Comparison of ENCODE assay signal across 21 cellular contexts in genomic region chr16:87472142-87472778, GRCh38. TPM values are rescaled to one million over a fixed set of nuclear protein-coding genes. Genes with fewer than 3 reads are reported as not detected.
DNase-seq lines count a peak whose midpoint lies in the region; ATAC-seq, FAIRE-seq and TF ChIP-seq lines count a peak whose summit lies in the region.
"Had no signal": no experiment of that assay in that cellular context is flagged by ENCODE, and none has a peak within 500 bp of the region (broad histone marks: within the 10 kb centered on the region; RNA-seq: fewer than 3 reads in every experiment).

No MANE protein-coding gene starts in this region.

- H3K27me3 Mint-ChIP-seq in osteocyte (ENCODE audit: unreplicated experiment): no peaks in the 10 kb centered on the region
- no peaks in the 10 kb centered on the region for H3K27me3 Mint-ChIP-seq in naive thymus-derived CD4-positive, alpha-beta T cell
- H3K27me3 Mint-ChIP-seq in natural killer cell treated with Interleukin-12 subunit alpha and Interleukin-12 subunit beta and Interleukin-15 and Interleukin-18, amount 100 ng/mL, for 72 hours: no peaks in the 10 kb centered on the region

- BruUV-seq in HepG2 (replicated peaks; lab: Mats Ljungman, UMichigan): no TSS peak

- peak; percentile 22 for ATAC-seq in HepG2
- no peak for ATAC-seq in naive thymus-derived CD4-positive, alpha-beta T cell
- no peak for ATAC-seq in natural killer cell treated with Interleukin-12 subunit alpha and Interleukin-12 subunit beta and Interleukin-15 and Interleukin-18, amount 100 ng/mL, for 72 hours

- H3K79me2 ChIP-seq in HepG2 (ENCODE audit: insufficient read depth, low read length): peaks cover 95% of the 10 kb centered on the region

- H3K4me1 Mint-ChIP-seq in osteocyte (ENCODE audit: unreplicated experiment): peaks cover 77% of the 10 kb centered on the region
- peaks cover 2 to 56% (median 40%) of the 10 kb centered on the region in 7 donors for H3K4me1 Mint-ChIP-seq in naive thymus-derived CD4-positive, alpha-beta T cell
- H3K4me1 Mint-ChIP-seq in natural killer cell treated with Interleukin-12 subunit alpha and Interleukin-12 subunit beta and Interleukin-15 and Interleukin-18, amount 100 ng/mL, for 72 hours (ENCODE audit: low read depth in 2 of 2): peaks cover 13 to 20% of the 10 kb centered on the region in 2 donors
- H3K4me1 Mint-ChIP-seq: B cell had no signal

- H3K4me3 ChIP-seq in AG04450 (ENCODE audit: low read depth, low read length): no peak overlapping the region
- H3K4me3 ChIP-seq in HepG2 (replicated peaks in 1 of 3; ENCODE audit: insufficient read depth in 1 of 3, low read depth in 2 of 3, low read length in 3 of 3): peak overlapping the region in 2 of 3 experiments; percentile 8 to 36; a peak in 4 of 6 replicates
- H3K4me3 ChIP-seq in naive thymus-derived CD4-positive, alpha-beta T cell (ENCODE audit: low read length): no peak overlapping the region
- no peak overlapping the region for H3K4me3 ChIP-seq in MG63
- H3K4me3 ChIP-seq: PC-9 had no signal

- H2AFZ ChIP-seq in HepG2 (ENCODE audit: low read length): no peak overlapping the region
- H2AFZ ChIP-seq: PC-9 had no signal

- DNase-seq in AG04450 (ENCODE audit: low read depth, low spot score) (no peak), RWPE1 (ENCODE audit: low spot score) (no peak), HepG2 (ENCODE audit: low spot score) (no peak), osteocyte (ENCODE audit: extremely low spot score, unreplicated experiment) (no peak), MG63 (no peak), ACHN (no peak)
- DNase-seq in naive thymus-derived CD4-positive, alpha-beta T cell: no peak
- no peak for DNase-seq in natural killer cell treated with Interleukin-12 subunit alpha and Interleukin-12 subunit beta and Interleukin-15 and Interleukin-18, amount 100 ng/mL, for 72 hours (ENCODE audit: low spot score)
- DNase-seq: EL, GF-D8, Kasumi-1, NCI-H1417 treated with DMSO at 0.1 percent for 48 hours, NCI-H187 treated with DMSO at 0.1 percent for 48 hours, NCI-H2227 treated with DMSO at 0.1 percent for 48 hours, NCI-H510A, NCI-H748 treated with DMSO at 0.1 percent for 48 hours, PC-9 had no signal

- CTCF ChIA-PET in AG04450 (lab: Charles Lee): no interaction called here
- CTCF ChIA-PET in RWPE1 (lab: Yijun Ruan, JAX): interaction anchor here (0.6 to 1.0 kb wide), 2 partner anchors 12 to 894 kb away, joined by 3 to 4 read pairs; partner anchors contain the start of gene FOXL1
- CTCF ChIA-PET in HepG2 (lab: Yijun Ruan, JAX; ENCODE audit: low intra/inter-chr PET ratio, low total read pairs): no interaction called here
- CTCF ChIA-PET in naive thymus-derived CD4-positive, alpha-beta T cell (lab: Charles Lee): interaction anchor here (0.6 kb wide), 1 partner anchor 33 kb away, joined by 6 read pairs; no protein-coding TSS in a partner anchor

- H3K9me3 Mint-ChIP-seq in osteocyte (ENCODE audit: unreplicated experiment): no peaks in the 10 kb centered on the region
- H3K9me3 Mint-ChIP-seq in naive thymus-derived CD4-positive, alpha-beta T cell: no peaks in the 10 kb centered on the region
- H3K9me3 Mint-ChIP-seq in natural killer cell treated with Interleukin-12 subunit alpha and Interleukin-12 subunit beta and Interleukin-15 and Interleukin-18, amount 100 ng/mL, for 72 hours: no peaks in the 10 kb centered on the region

- no peak overlapping the region for H3K9ac ChIP-seq in HepG2 (ENCODE audit: insufficient read depth, low read depth, low read length)

- no peak for TF ChIP-seq EP300 in HepG2 (IDR thresholded peaks at IDR 0.05; ENCODE audit: low read depth in 2 of 2, low read length in 2 of 2)
- no peak for TF ChIP-seq EP300 in HepG2 (CRISPR knock-in tag; IDR thresholded peaks at IDR 0.05; ENCODE audit: borderline replicate concordance)

- peak overlapping the region; percentile 91 for H3K27ac Mint-ChIP-seq in osteocyte (ENCODE audit: unreplicated experiment)
- no peak overlapping the region for H3K27ac Mint-ChIP-seq in naive thymus-derived CD4-positive, alpha-beta T cell
- H3K27ac Mint-ChIP-seq in natural killer cell treated with Interleukin-12 subunit alpha and Interleukin-12 subunit beta and Interleukin-15 and Interleukin-18, amount 100 ng/mL, for 72 hours: no peak overlapping the region
- H3K27ac Mint-ChIP-seq: B cell had no signal

- H4K20me1 ChIP-seq in HepG2 (ENCODE audit: insufficient read depth, low read length): peaks cover 50% of the 10 kb centered on the region

- TF ChIP-seq CTCF in AG04450 (IDR thresholded peaks at IDR 0.05; ENCODE audit: low read depth, low read length) (no peak), RWPE1 (conservative IDR thresholded peaks at IDR 0.05; ENCODE audit: low read depth) (no peak), HepG2 (CRISPR knock-in tag; IDR thresholded peaks at IDR 0.05) (no peak), osteocyte (IDR thresholded peaks at IDR 0.05) (no peak)

- H3K4me3 Mint-ChIP-seq in osteocyte (ENCODE audit: unreplicated experiment): no peak overlapping the region
- H3K4me3 Mint-ChIP-seq in naive thymus-derived CD4-positive, alpha-beta T cell: no peak overlapping the region
- H3K4me3 Mint-ChIP-seq in natural killer cell treated with Interleukin-12 subunit alpha and Interleukin-12 subunit beta and Interleukin-15 and Interleukin-18, amount 100 ng/mL, for 72 hours: no peak overlapping the region
- H3K4me3 Mint-ChIP-seq: B cell had no signal

- H3K9me3 ChIP-seq in AG04450 (ENCODE audit: control insufficient read depth, insufficient read depth, low read length) (no peaks in the 10 kb centered on the region; the same call in 1 of the 2 replicates), HepG2 (ENCODE audit: low read length) (no peaks in the 10 kb centered on the region), MG63 (no peaks in the 10 kb centered on the region)
- no peaks in the 10 kb centered on the region for H3K9me3 ChIP-seq in naive thymus-derived CD4-positive, alpha-beta T cell (ENCODE audit: control insufficient read depth in 2 of 3, low read length in 3 of 3)

- no peak for TF ChIP-seq POLR2A in HepG2 (IDR thresholded peaks at IDR 0.05; ENCODE audit: insufficient read depth in 1 of 2, low read depth in 2 of 2, low read length in 2 of 2)

- H3K36me3 ChIP-seq in HepG2 (replicated peaks in 1 of 2; ENCODE audit: control insufficient read depth in 1 of 2, insufficient read depth in 2 of 2, low read length in 2 of 2): peaks cover 5 to 17% of the 10 kb centered on the region in 2 experiments; a peak in 3 of 5 replicates
- peaks cover 0 to 4% (median 0%) of the 10 kb centered on the region in 3 experiments for H3K36me3 ChIP-seq in naive thymus-derived CD4-positive, alpha-beta T cell (ENCODE audit: control insufficient read depth in 2 of 3, insufficient read depth in 3 of 3, low read length in 3 of 3)
- H3K36me3 ChIP-seq in MG63: no peaks in the 10 kb centered on the region

- peaks cover 83% of the 10 kb centered on the region for H3K4me1 ChIP-seq in HepG2 (ENCODE audit: insufficient read depth, low read length)
- no peaks in the 10 kb centered on the region for H3K4me1 ChIP-seq in naive thymus-derived CD4-positive, alpha-beta T cell (ENCODE audit: control insufficient read depth in 2 of 2, insufficient read depth in 2 of 2, low read length in 2 of 2)

- H3K4me2 ChIP-seq in HepG2 (ENCODE audit: low read depth, low read length): peak overlapping the region; percentile 71
- H3K4me2 ChIP-seq: PC-9 had no signal

- POLR2A ChIA-PET in AG04450 (lab: Yijun Ruan, JAX) (no interaction called here), RWPE1 (lab: Yijun Ruan, JAX; ENCODE audit: low non-redundant PET) (no interaction called here), HepG2 (lab: Yijun Ruan, JAX) (interaction anchor here (0.6 kb wide), 1 partner anchor 122 kb away, joined by 3 read pairs; no protein-coding TSS in a partner anchor)
- POLR2A ChIA-PET in naive thymus-derived CD4-positive, alpha-beta T cell (lab: Charles Lee): no interaction called here

- WGBS in HepG2 (ENCODE audit: low lambda C conversion rate): 87% methylated on average over 21 of the region's 22 CpGs

- intact Hi-C loops in HepG2 (cut with micrococcal nuclease; ENCODE audit: unreplicated experiment): no loop called here
- intact Hi-C loops in naive thymus-derived CD4-positive, alpha-beta T cell (cut with micrococcal nuclease): no loop called here

- H3K27ac ChIP-seq in AG04450 (ENCODE audit: low read depth, low read length) (peak overlapping the region; percentile 21), RWPE1 (peak overlapping the region; percentile 31; the same call in 1 of the 2 replicates), HepG2 (ENCODE audit: extremely low read length, insufficient read depth, low read length) (peak overlapping the region; percentile 60)
- no peak overlapping the region for H3K27ac ChIP-seq in naive thymus-derived CD4-positive, alpha-beta T cell (ENCODE audit: low read depth, low read length)
- H3K27ac ChIP-seq: PC-9 had no signal

- FAIRE-seq in HepG2 (lab: Jason Lieb, UNC): no peak
- FAIRE-seq: D721Med, GM19239, H1 had no signal

- no peak for TF ChIP-seq RAD21 in HepG2 (CRISPR knock-in tag; IDR thresholded peaks at IDR 0.05)

- no peaks in the 10 kb centered on the region for H3K27me3 ChIP-seq in AG04450 (ENCODE audit: control insufficient read depth, insufficient read depth, low read length)
- no peaks in the 10 kb centered on the region for H3K27me3 ChIP-seq in HepG2 (ENCODE audit: control insufficient read depth in 1 of 2, insufficient read depth in 2 of 2, low read length in 2 of 2)
- H3K27me3 ChIP-seq in naive thymus-derived CD4-positive, alpha-beta T cell (ENCODE audit: control insufficient read depth in 2 of 2, insufficient read depth in 2 of 2, low read length in 2 of 2): no peaks in the 10 kb centered on the region
- no peaks in the 10 kb centered on the region for H3K27me3 ChIP-seq in MG63

- in situ Hi-C loops in HepG2 (cut with HindIII; ENCODE audit: extremely low pct_ligation_motif_present, low pct_unique_long_range_greater_than_20kb): no loop called here
- in situ Hi-C loops in ACHN (cut with HindIII; ENCODE audit: low pct_ligation_motif_present, low pct_unique_long_range_greater_than_20kb, low sequenced_read_pairs): no loop called here

- peaks cover 11% of the 10 kb centered on the region for H3K36me3 Mint-ChIP-seq in osteocyte (ENCODE audit: unreplicated experiment)
- peaks cover 0 to 14% (median 4%) of the 10 kb centered on the region in 5 donors for H3K36me3 Mint-ChIP-seq in naive thymus-derived CD4-positive, alpha-beta T cell
- no peaks in the 10 kb centered on the region for H3K36me3 Mint-ChIP-seq in natural killer cell treated with Interleukin-12 subunit alpha and Interleukin-12 subunit beta and Interleukin-15 and Interleukin-18, amount 100 ng/mL, for 72 hours

RNA-seq across cellular contexts. Expression of gene ZCCHC14, which starts 20.6 kb away (rescaled TPM):
- polyA plus RNA-seq in AG04450 (2011; rRNA removed): 6.2 and 7.9 TPM in 2 replicates
- polyA minus RNA-seq in AG04450 (2011; rRNA and poly(A)+ RNA removed): 13.4 and 15.4 TPM in 2 replicates
- 12.5 and 20.4 TPM in 2 replicates for total RNA-seq in HepG2 (2016; rRNA removed; fragmentation: Illumina TruSeq; extraction: Trizol)
- 10.4 and 15.8 TPM in 2 replicates for total RNA-seq in HepG2 (2016; cell fraction: cytosol; rRNA removed; fragmentation: Illumina TruSeq; extraction: Trizol; ENCODE audit: low read depth)
- 11.4 and 19.2 TPM in 2 replicates for total RNA-seq in HepG2 (2016; cell fraction: insoluble cytoplasmic fraction; rRNA removed; fragmentation: Illumina TruSeq; extraction: Trizol)
- 9.4 and 10.4 TPM in 2 replicates for total RNA-seq in HepG2 (2016; cell fraction: membrane; rRNA removed; fragmentation: Illumina TruSeq; extraction: Trizol)
- total RNA-seq in HepG2 (2016; cell fraction: nucleus; rRNA removed; fragmentation: Illumina TruSeq; extraction: Trizol): 21.7 and 25.2 TPM in 2 replicates
- polyA plus RNA-seq in HepG2 (2011; rRNA removed): 12.4 and 13.9 TPM in 2 replicates
- 7.2 and 8.1 TPM in 2 replicates for polyA plus RNA-seq in HepG2 (2011; cell fraction: cytosol; rRNA removed)
- polyA plus RNA-seq in HepG2 (2011; cell fraction: nucleus; rRNA removed): 44.4 and 55.9 TPM in 2 replicates
- polyA plus RNA-seq in HepG2 (2012): 24.9 and 25.6 TPM in 2 replicates
- 0.75 and 0.90 TPM in 2 replicates for polyA plus RNA-seq in HepG2 (2016; cell fraction: cytosol; fragmentation: Illumina TruSeq; extraction: Trizol; ENCODE audit: low read depth)
- polyA plus RNA-seq in HepG2 (2016; cell fraction: insoluble cytoplasmic fraction; fragmentation: Illumina TruSeq; extraction: Trizol; ENCODE audit: low read depth): 19.5 and 24.4 TPM in 2 replicates
- 3.1 and 3.9 TPM in 2 replicates for polyA plus RNA-seq in HepG2 (2016; cell fraction: membrane; fragmentation: Illumina TruSeq; extraction: Trizol; ENCODE audit: low read depth)
- 46.5 and 48.4 TPM in 2 replicates for polyA plus RNA-seq in HepG2 (2016; cell fraction: nucleus; fragmentation: Illumina TruSeq; extraction: Trizol; ENCODE audit: insufficient read depth, low read depth)
- 16.6 and 28.7 TPM in 2 replicates for polyA minus RNA-seq in HepG2 (2011; rRNA and poly(A)+ RNA removed; ENCODE audit: low replicate concordance)
- polyA minus RNA-seq in HepG2 (2011; cell fraction: cytosol; rRNA and poly(A)+ RNA removed): 20.6 and 23.9 TPM in 2 replicates
- polyA minus RNA-seq in HepG2 (2011; cell fraction: nucleus; rRNA and poly(A)+ RNA removed): 24.0 and 26.7 TPM in 2 replicates
- 44.8 and 47.7 TPM in 2 replicates for total RNA-seq in osteocyte
- total RNA-seq in naive thymus-derived CD4-positive, alpha-beta T cell: 10 to 100 TPM in 4 of 5 experiments, 1 to 10 TPM in 1; 8.3 to 34.2 (median 23.5) TPM
- under 1 TPM; 0.64 to 0.84 TPM for polyA plus RNA-seq in naive thymus-derived CD4-positive, alpha-beta T cell
- total RNA-seq in MG63 (2014; rRNA removed; shearing (Covaris generic); ENCODE audit: low replicate concordance): 2.6 and 3.0 TPM in 2 replicates
- 10 to 100 TPM; 15.7 to 15.9 TPM for total RNA-seq in natural killer cell treated with Interleukin-12 subunit alpha and Interleukin-12 subunit beta and Interleukin-15 and Interleukin-18, amount 100 ng/mL, for 72 hours

Comparison
In these comparisons a context has a peak if more than half of its experiments do, and no peak if none do; other contexts are left out.
1. H3K4me3 ChIP-seq: peak in HepG2 (2 of 3); none in AG04450 (single experiment), naive thymus-derived CD4-positive, alpha-beta T cell (single experiment) and MG63 (single experiment).
2. CTCF ChIA-PET loops: an anchor here in RWPE1 (0.6 to 1.0 kb wide) and naive thymus-derived CD4-positive, alpha-beta T cell (0.6 kb wide); none called in AG04450 and HepG2.